Comparison of ENCODE assay signal across 27 cellular contexts in genomic region chr10:5911670-5912069, GRCh38. TPM values are rescaled to one million over a fixed set of nuclear protein-coding genes. Genes with fewer than 3 reads are reported as not detected.
DNase-seq lines count a peak whose midpoint lies in the region; TF ChIP-seq lines count a peak whose summit lies in the region.
"Had no signal": no experiment of that assay in that cellular context is flagged by ENCODE, and none has a peak within 500 bp of the region (broad histone marks: within the 10 kb centered on the region; RNA-seq: fewer than 3 reads in every experiment).

No MANE protein-coding gene starts in this region.

- peak overlapping the region; percentile 31 for H3K27ac Mint-ChIP-seq in activated CD4-positive, alpha-beta T cell treated with anti-CD3 and anti-CD28 coated beads, Interleukin-2, amount 10 ng/mL, durations not matched to agents 24 days and 14 days
- peak overlapping the region in 4 of 7 donors; percentile 4 to 81 (median 64) for H3K27ac Mint-ChIP-seq in CD4-positive, alpha-beta memory T cell
- H3K27ac Mint-ChIP-seq in endothelial cell (ENCODE audit: unreplicated experiment): no peak overlapping the region
- H3K27ac Mint-ChIP-seq in nephron progenitor cell: peak overlapping the region; percentile 60
- no peak overlapping the region for H3K27ac Mint-ChIP-seq in HFFc6
- H3K27ac Mint-ChIP-seq in activated CD4-positive, alpha-beta memory T cell treated with anti-CD3 and anti-CD28 coated beads for 36 hours: no peak overlapping the region
- H3K27ac Mint-ChIP-seq: CD4-positive, alpha-beta T cell; IgD-negative memory B cell had no signal

- CTCF ChIA-PET in CD4-positive, alpha-beta memory T cell (lab: Charles Lee; ENCODE audit: partially characterized antibody): no interaction called here
- CTCF ChIA-PET in activated CD4-positive, alpha-beta memory T cell treated with anti-CD3 and anti-CD28 coated beads for 36 hours (lab: Charles Lee): no interaction called here

- H3K9me3 ChIP-seq in CD4-positive, alpha-beta memory T cell (ENCODE audit: control insufficient read depth in 1 of 2, low read length in 2 of 2): no peaks in the 10 kb centered on the region
- H3K9me3 ChIP-seq: BLaER1, Caco-2 had no signal

- H3K4me1 Mint-ChIP-seq in activated CD4-positive, alpha-beta T cell treated with anti-CD3 and anti-CD28 coated beads, Interleukin-2, amount 10 ng/mL, durations not matched to agents 24 days and 14 days: peaks cover 4% of the 10 kb centered on the region
- H3K4me1 Mint-ChIP-seq in CD4-positive, alpha-beta memory T cell: peaks cover 4 to 13% (median 10%) of the 10 kb centered on the region in 4 donors
- H3K4me1 Mint-ChIP-seq in endothelial cell (ENCODE audit: unreplicated experiment): no peaks in the 10 kb centered on the region
- peaks cover 21% of the 10 kb centered on the region for H3K4me1 Mint-ChIP-seq in nephron progenitor cell
- H3K4me1 Mint-ChIP-seq in HFFc6 (ENCODE audit: low read depth): no peaks in the 10 kb centered on the region
- H3K4me1 Mint-ChIP-seq in activated CD4-positive, alpha-beta memory T cell treated with anti-CD3 and anti-CD28 coated beads for 36 hours (ENCODE audit: low read depth): peaks cover 8% of the 10 kb centered on the region

- H3K27me3 ChIP-seq in CD4-positive, alpha-beta memory T cell (ENCODE audit: insufficient read depth, low read length): no peaks in the 10 kb centered on the region
- H3K27me3 ChIP-seq: BLaER1 had no signal

- peaks cover 67% of the 10 kb centered on the region for H3K36me3 Mint-ChIP-seq in activated CD4-positive, alpha-beta T cell treated with anti-CD3 and anti-CD28 coated beads, Interleukin-2, amount 10 ng/mL, durations not matched to agents 24 days and 14 days (ENCODE audit: low read depth)
- H3K36me3 Mint-ChIP-seq in CD4-positive, alpha-beta memory T cell: peaks cover 74 to 84% of the 10 kb centered on the region in 2 donors
- H3K36me3 Mint-ChIP-seq in endothelial cell (ENCODE audit: low read depth, unreplicated experiment) (peaks cover 59% of the 10 kb centered on the region), nephron progenitor cell (ENCODE audit: low read depth) (peaks cover 76% of the 10 kb centered on the region), HFFc6 (ENCODE audit: low read depth) (peaks cover 37% of the 10 kb centered on the region)
- peaks cover 47% of the 10 kb centered on the region for H3K36me3 Mint-ChIP-seq in activated CD4-positive, alpha-beta memory T cell treated with anti-CD3 and anti-CD28 coated beads for 36 hours

- POLR2A ChIA-PET in CD4-positive, alpha-beta memory T cell (lab: Charles Lee; ENCODE audit: partially characterized antibody): no interaction called here
- POLR2A ChIA-PET in activated CD4-positive, alpha-beta memory T cell treated with anti-CD3 and anti-CD28 coated beads for 36 hours (lab: Charles Lee): no interaction called here

- no peak overlapping the region for H3K4me3 ChIP-seq in CD4-positive, alpha-beta memory T cell (ENCODE audit: low read length in 2 of 2)
- H3K4me3 ChIP-seq: BLaER1 had no signal

- intact Hi-C loops in activated CD4-positive, alpha-beta T cell treated with anti-CD3 and anti-CD28 coated beads, Interleukin-2, amount 10 ng/mL, durations not matched to agents 24 days and 14 days (cut with micrococcal nuclease): no loop called here
- intact Hi-C loops in CD4-positive, alpha-beta memory T cell (cut with micrococcal nuclease): no loop called here
- intact Hi-C loops in activated CD4-positive, alpha-beta memory T cell treated with anti-CD3 and anti-CD28 coated beads for 36 hours (cut with micrococcal nuclease): no loop called here

- no peaks in the 10 kb centered on the region for H3K9me3 Mint-ChIP-seq in activated CD4-positive, alpha-beta T cell treated with anti-CD3 and anti-CD28 coated beads, Interleukin-2, amount 10 ng/mL, durations not matched to agents 24 days and 14 days
- H3K9me3 Mint-ChIP-seq in CD4-positive, alpha-beta memory T cell: no peaks in the 10 kb centered on the region
- H3K9me3 Mint-ChIP-seq in endothelial cell (ENCODE audit: unreplicated experiment): no peaks in the 10 kb centered on the region
- H3K9me3 Mint-ChIP-seq in nephron progenitor cell: no peaks in the 10 kb centered on the region
- H3K9me3 Mint-ChIP-seq in HFFc6: no peaks in the 10 kb centered on the region
- no peaks in the 10 kb centered on the region for H3K9me3 Mint-ChIP-seq in activated CD4-positive, alpha-beta memory T cell treated with anti-CD3 and anti-CD28 coated beads for 36 hours
- H3K9me3 Mint-ChIP-seq: CD4-positive, alpha-beta T cell; IgD-negative memory B cell had no signal

- no peak for DNase-seq in activated CD4-positive, alpha-beta T cell treated with anti-CD3 and anti-CD28 coated beads, Interleukin-2, amount 10 ng/mL, durations not matched to agents 24 days and 14 days
- no peak for DNase-seq in activated CD4-positive, alpha-beta T cell treated with anti-CD3 and anti-CD28 coated beads, Interleukin-2, amount 50 U/mL, for 1 hour
- no peak for DNase-seq in CD4-positive, alpha-beta memory T cell
- DNase-seq in endothelial cell (ENCODE audit: low spot score) (no peak), nephron progenitor cell (no peak), HFFc6 (no peak), OCI-M2 (lab: John Stamatoyannopoulos, UW; ENCODE audit: unreplicated experiment) (no peak)
- no peak for DNase-seq in activated CD4-positive, alpha-beta memory T cell treated with anti-CD3 and anti-CD28 coated beads for 36 hours
- DNase-seq: Caco-2; CD4-positive, alpha-beta T cell; DMS 273 treated with DMSO at 0.1 percent for 48 hours; DMS79; EL; GF-D8; HCEC 1CT; MM.1S; NCI-H1048; NCI-H1417 treated with DMSO at 0.1 percent for 48 hours; NCI-H1694 treated with DMSO at 0.1 percent for 48 hours; NCI-H2227 treated with DMSO at 0.1 percent for 48 hours; NCI-H526 treated with DMSO at 0.1 percent for 48 hours; SHP77 had no signal

- peaks cover 66% of the 10 kb centered on the region for H3K36me3 ChIP-seq in CD4-positive, alpha-beta memory T cell (ENCODE audit: insufficient read depth, low read length)

- H3K4me1 ChIP-seq in CD4-positive, alpha-beta memory T cell (ENCODE audit: insufficient read depth, low read length): peaks cover 5% of the 10 kb centered on the region
- H3K4me1 ChIP-seq: Caco-2 had no signal

- TF ChIP-seq CTCF in endothelial cell (IDR thresholded peaks at IDR 0.05; ENCODE audit: unreplicated experiment): no peak
- TF ChIP-seq CTCF in nephron progenitor cell (IDR thresholded peaks at IDR 0.05): no peak
- TF ChIP-seq CTCF in HFFc6 (IDR thresholded peaks at IDR 0.05): no peak

- no peak overlapping the region for H3K27ac ChIP-seq in CD4-positive, alpha-beta memory T cell (ENCODE audit: low read depth, low read length)
- H3K27ac ChIP-seq: BLaER1, HL-60, KMS-11, RWPE1 had no signal

- H3K4me3 Mint-ChIP-seq in activated CD4-positive, alpha-beta T cell treated with anti-CD3 and anti-CD28 coated beads, Interleukin-2, amount 10 ng/mL, durations not matched to agents 24 days and 14 days: no peak overlapping the region
- H3K4me3 Mint-ChIP-seq in CD4-positive, alpha-beta memory T cell: no peak overlapping the region
- H3K4me3 Mint-ChIP-seq in endothelial cell (ENCODE audit: unreplicated experiment) (peak overlapping the region; percentile 24), nephron progenitor cell (no peak overlapping the region), HFFc6 (no peak overlapping the region)
- H3K4me3 Mint-ChIP-seq in activated CD4-positive, alpha-beta memory T cell treated with anti-CD3 and anti-CD28 coated beads for 36 hours: no peak overlapping the region
- H3K4me3 Mint-ChIP-seq: CD4-positive, alpha-beta T cell; IgD-negative memory B cell had no signal

- no peaks in the 10 kb centered on the region for H3K27me3 Mint-ChIP-seq in activated CD4-positive, alpha-beta T cell treated with anti-CD3 and anti-CD28 coated beads, Interleukin-2, amount 10 ng/mL, durations not matched to agents 24 days and 14 days
- H3K27me3 Mint-ChIP-seq in CD4-positive, alpha-beta memory T cell: no peaks in the 10 kb centered on the region
- H3K27me3 Mint-ChIP-seq in endothelial cell (ENCODE audit: unreplicated experiment) (peaks cover 4% of the 10 kb centered on the region), nephron progenitor cell (ENCODE audit: low read depth, poor library complexity) (no peaks in the 10 kb centered on the region), HFFc6 (ENCODE audit: insufficient read depth) (no peaks in the 10 kb centered on the region)
- no peaks in the 10 kb centered on the region for H3K27me3 Mint-ChIP-seq in activated CD4-positive, alpha-beta memory T cell treated with anti-CD3 and anti-CD28 coated beads for 36 hours
- H3K27me3 Mint-ChIP-seq: CD4-positive, alpha-beta T cell; IgD-negative memory B cell had no signal

RNA-seq across cellular contexts. Expression of gene FBH1, which starts 21.6 kb away (rescaled TPM):
- 58.4 and 62.9 TPM in 2 replicates for total RNA-seq in activated CD4-positive, alpha-beta T cell treated with anti-CD3 and anti-CD28 coated beads, Interleukin-2, amount 10 ng/mL, durations not matched to agents 24 days and 14 days
- total RNA-seq in CD4-positive, alpha-beta memory T cell: 10 to 100 TPM; 91.4 to 97.5 TPM
- 10 to 100 TPM; 71.1 to 75.8 TPM for polyA plus RNA-seq in CD4-positive, alpha-beta memory T cell
- 95.2 TPM for total RNA-seq in endothelial cell (ENCODE audit: unreplicated experiment)
- 10 to 100 TPM; 60.1 to 69.8 (median 64.2) TPM for total RNA-seq in HFFc6 (2021; fragmentation: NEBNext Ultra II Directional; extraction: Animal tissue kit (Norgen Biotek cat#: 25700))
- 10 to 100 TPM; 57.8 to 63.4 TPM for total RNA-seq in activated CD4-positive, alpha-beta memory T cell treated with anti-CD3 and anti-CD28 coated beads for 36 hours

RNA-seq across cellular contexts. Expression of gene ANKRD16, which starts 22.0 kb away (rescaled TPM):
- 10.8 and 12.2 TPM in 2 replicates for total RNA-seq in activated CD4-positive, alpha-beta T cell treated with anti-CD3 and anti-CD28 coated beads, Interleukin-2, amount 10 ng/mL, durations not matched to agents 24 days and 14 days
- total RNA-seq in CD4-positive, alpha-beta memory T cell: 1 to 10 TPM; 6.6 to 8.4 TPM
- 1 to 10 TPM; 1.5 to 4.1 TPM for polyA plus RNA-seq in CD4-positive, alpha-beta memory T cell
- total RNA-seq in endothelial cell (ENCODE audit: unreplicated experiment): 6.6 TPM
- total RNA-seq in HFFc6 (2021; fragmentation: NEBNext Ultra II Directional; extraction: Animal tissue kit (Norgen Biotek cat#: 25700)): 1 to 10 TPM; 4.7 to 6.7 (median 5.5) TPM
- 1 to 10 TPM; 5.9 to 6.4 TPM for total RNA-seq in activated CD4-positive, alpha-beta memory T cell treated with anti-CD3 and anti-CD28 coated beads for 36 hours

Comparison
In these comparisons a context has a peak if more than half of its experiments do, and no peak if none do; other contexts are left out.
1. H3K27ac Mint-ChIP-seq: peak in activated CD4-positive, alpha-beta T cell treated with anti-CD3 and anti-CD28 coated beads, Interleukin-2, amount 10 ng/mL, durations not matched to agents 24 days and 14 days (single experiment), CD4-positive, alpha-beta memory T cell (4 of 7) and nephron progenitor cell (single experiment); none in endothelial cell (single experiment), HFFc6 (single experiment) and activated CD4-positive, alpha-beta memory T cell treated with anti-CD3 and anti-CD28 coated beads for 36 hours (single experiment).